In the genomic region with DNA sequence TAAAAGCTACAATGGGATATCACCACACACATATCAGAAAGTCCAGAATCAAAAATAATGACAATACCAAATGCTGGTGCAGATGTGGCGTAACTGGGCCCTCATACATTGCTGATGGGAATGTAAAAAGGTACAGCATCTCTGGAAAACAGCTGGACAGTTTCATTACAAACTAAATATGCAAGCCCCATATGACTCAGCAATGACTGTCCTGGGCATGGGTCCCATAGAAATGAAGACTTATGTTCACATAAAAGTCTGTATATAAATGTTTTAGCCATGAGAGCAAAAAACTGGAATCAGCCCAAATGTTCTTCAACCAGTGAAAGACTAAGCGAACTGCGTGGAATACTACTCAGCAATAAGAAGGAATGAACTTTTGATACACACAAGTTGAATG, we compare ENCODE assay signal across 15 cellular contexts. TPM values are rescaled to one million over a fixed set of nuclear protein-coding genes. Genes with fewer than 3 reads are reported as not detected.
A peak's percentile ranks its signal among the peaks of the same experiment; 100 is the strongest.
DNase-seq lines count a peak whose midpoint lies in the region; ATAC-seq and TF ChIP-seq lines count a peak whose summit lies in the region.
"Had no signal": no experiment of that assay in that cellular context is flagged by ENCODE, and none has a peak within 500 bp of the region (broad histone marks: within the 10 kb centered on the region; RNA-seq: fewer than 3 reads in every experiment).

No MANE protein-coding gene starts in this region.

- H3K4me3 ChIP-seq in mammary epithelial cell (replicated peaks in 1 of 3; ENCODE audit: insufficient read depth in 1 of 3, low read depth in 2 of 3, low read length in 3 of 3), result no peak overlapping the region
- H3K4me3 ChIP-seq in osteoblast (ENCODE audit: insufficient read depth, low read length), result no peak overlapping the region
- no peak overlapping the region for H3K4me3 ChIP-seq in colonic mucosa
- H3K4me3 ChIP-seq in aorta (ENCODE audit: low read length in 2 of 2), result no peak overlapping the region
- H3K4me3 ChIP-seq: gastroesophageal sphincter, testis had no signal

- CTCF ChIA-PET in mammary epithelial cell (lab: Charles Lee; ENCODE audit: low non-redundant PET), result no interaction called here
- CTCF ChIA-PET in activated CD8-positive, alpha-beta memory T cell treated with anti-CD3 and anti-CD28 coated beads, Interleukin-2, amount 10 ng/mL, durations not matched to agents 7 days and 5 days (lab: Charles Lee), result interaction anchor here (0.7 kb wide), 1 partner anchor 14 kb away, joined by 3 read pairs; no protein-coding TSS in a partner anchor

- dilution Hi-C loops in mammary epithelial cell (cut with HindIII; ENCODE audit: low sequenced_read_pairs), result loop anchor here (5.0 kb wide), 1 partner anchor 35 kb away; no protein-coding TSS in a partner anchor

- H3K27ac Mint-ChIP-seq in activated CD8-positive, alpha-beta memory T cell treated with anti-CD3 and anti-CD28 coated beads, Interleukin-2, amount 10 ng/mL, durations not matched to agents 7 days and 5 days, result no peak overlapping the region

- no peaks in the 10 kb centered on the region for H3K27me3 ChIP-seq in mammary epithelial cell (ENCODE audit: insufficient read depth, low read length)
- H3K27me3 ChIP-seq in osteoblast (ENCODE audit: insufficient read depth, low read length), result no peaks in the 10 kb centered on the region
- no peaks in the 10 kb centered on the region for H3K27me3 ChIP-seq in colonic mucosa
- H3K27me3 ChIP-seq in aorta (ENCODE audit: control insufficient read depth in 1 of 2, insufficient read depth in 2 of 2, low read length in 1 of 2), result no peaks in the 10 kb centered on the region
- H3K27me3 ChIP-seq: gastroesophageal sphincter, testis had no signal

- H3K9me3 Mint-ChIP-seq in activated CD8-positive, alpha-beta memory T cell treated with anti-CD3 and anti-CD28 coated beads, Interleukin-2, amount 10 ng/mL, durations not matched to agents 7 days and 5 days (ENCODE audit: low read depth), result no peaks in the 10 kb centered on the region

- H3K9ac ChIP-seq in mammary epithelial cell (ENCODE audit: insufficient read depth, low read length) (no peak overlapping the region), colonic mucosa (ENCODE audit: low read depth in 2 of 2, low read length in 2 of 2) (no peak overlapping the region)

- ATAC-seq in aorta (ENCODE audit: low FRiP score), result no peak
- ATAC-seq in activated CD8-positive, alpha-beta memory T cell treated with anti-CD3 and anti-CD28 coated beads, Interleukin-2, amount 10 ng/mL, durations not matched to agents 7 days and 5 days, result no peak
- ATAC-seq: gastroesophageal sphincter had no signal

- H3K4me1 ChIP-seq in mammary epithelial cell (ENCODE audit: insufficient read depth, low read length), result peaks cover 21% of the 10 kb centered on the region
- H3K4me1 ChIP-seq in osteoblast (ENCODE audit: insufficient read depth, low read length), result peaks cover 44% of the 10 kb centered on the region
- no peaks in the 10 kb centered on the region for H3K4me1 ChIP-seq in colonic mucosa
- H3K4me1 ChIP-seq in aorta (ENCODE audit: control insufficient read depth in 1 of 2, insufficient read depth in 2 of 2, low read length in 2 of 2), result no peaks in the 10 kb centered on the region
- H3K4me1 ChIP-seq: gastroesophageal sphincter had no signal

- H3K36me3 ChIP-seq in mammary epithelial cell (ENCODE audit: insufficient read depth, low read length) (no peaks in the 10 kb centered on the region), osteoblast (ENCODE audit: insufficient read depth, low read length) (peaks cover 20% of the 10 kb centered on the region), colonic mucosa (no peaks in the 10 kb centered on the region), aorta (ENCODE audit: control insufficient read depth in 1 of 2, insufficient read depth in 2 of 2, low read length in 1 of 2) (no peaks in the 10 kb centered on the region)
- H3K36me3 ChIP-seq: gastroesophageal sphincter had no signal

- 75% methylated on average over 1 of the region's 3 CpGs for WGBS in mammary epithelial cell (ENCODE audit: low coverage, missing lambda C conversion rate)
- WGBS in aorta, 2 donors, result 61 to 70% methylated on average over 3 of the region's 3 CpGs

- intact Hi-C loops in mammary epithelial cell (cut with micrococcal nuclease), result no loop called here
- intact Hi-C loops in colonic mucosa (cut with DNase I), result no loop called here
- intact Hi-C loops in aorta (cut with DNase I), result no loop called here
- intact Hi-C loops in posterior vena cava (cut with DNase I), result no loop called here

- no peaks in the 10 kb centered on the region for H3K9me3 ChIP-seq in mammary epithelial cell (replicated peaks; ENCODE audit: insufficient read depth, low read length)
- no peaks in the 10 kb centered on the region for H3K9me3 ChIP-seq in osteoblast (ENCODE audit: low read depth, low read length)
- no peaks in the 10 kb centered on the region for H3K9me3 ChIP-seq in colonic mucosa
- no peaks in the 10 kb centered on the region for H3K9me3 ChIP-seq in aorta (ENCODE audit: control insufficient read depth, low read length)
- H3K9me3 ChIP-seq: gastroesophageal sphincter, testis had no signal

- no peak overlapping the region for H3K4me3 Mint-ChIP-seq in activated CD8-positive, alpha-beta memory T cell treated with anti-CD3 and anti-CD28 coated beads, Interleukin-2, amount 10 ng/mL, durations not matched to agents 7 days and 5 days

- no peaks in the 10 kb centered on the region for H3K4me1 Mint-ChIP-seq in activated CD8-positive, alpha-beta memory T cell treated with anti-CD3 and anti-CD28 coated beads, Interleukin-2, amount 10 ng/mL, durations not matched to agents 7 days and 5 days

- H4K20me1 ChIP-seq in mammary epithelial cell (ENCODE audit: insufficient read depth, low read length) (no peaks in the 10 kb centered on the region), osteoblast (ENCODE audit: insufficient read depth, low read length) (peaks cover 29% of the 10 kb centered on the region)

- no peaks in the 10 kb centered on the region for H3K36me3 Mint-ChIP-seq in activated CD8-positive, alpha-beta memory T cell treated with anti-CD3 and anti-CD28 coated beads, Interleukin-2, amount 10 ng/mL, durations not matched to agents 7 days and 5 days

- no TSS peak for BruUV-seq in mammary epithelial cell (replicated peaks; lab: Mats Ljungman, UMichigan)

- no peaks in the 10 kb centered on the region for H3K79me2 ChIP-seq in mammary epithelial cell (ENCODE audit: insufficient read depth, low read length)
- peaks cover 82% of the 10 kb centered on the region for H3K79me2 ChIP-seq in osteoblast (ENCODE audit: insufficient read depth, low read length)

- no peak for TF ChIP-seq CTCF in mammary epithelial cell (conservative IDR thresholded peaks at IDR 0.05 in 1 of 2, IDR thresholded peaks at IDR 0.05 in 1 of 2; ENCODE audit: extremely low read depth in 1 of 2, insufficient read depth in 1 of 2, low read depth in 1 of 2, low read length in 2 of 2)
- TF ChIP-seq CTCF in osteoblast (IDR thresholded peaks at IDR 0.05; ENCODE audit: extremely low read depth, low read depth, low read length), result no peak
- TF ChIP-seq CTCF in colonic mucosa (IDR thresholded peaks at IDR 0.05), result no peak

- DNase-seq in Daoy (ENCODE audit: low read depth) (peak; percentile 81), LoVo (ENCODE audit: low spot score) (peak; percentile 19), mammary epithelial cell (peak; percentile 89), osteoblast (ENCODE audit: insufficient read length, low spot score, missing footprints) (peak; percentile 72), colonic mucosa (no peak), aorta (no peak), posterior vena cava (ENCODE audit: low spot score) (no peak)
- DNase-seq in activated CD8-positive, alpha-beta memory T cell treated with anti-CD3 and anti-CD28 coated beads, Interleukin-2, amount 10 ng/mL, durations not matched to agents 7 days and 5 days, result no peak
- DNase-seq: activated CD8-positive, alpha-beta memory T cell treated with anti-CD3 and anti-CD28 coated beads, Interleukin-2, amount 50 U/mL, for 4 hours; Calu3; caudate nucleus; NCI-H146; retina; testis had no signal

- H2AFZ ChIP-seq in mammary epithelial cell (ENCODE audit: low read depth, low read length) (no peak overlapping the region), osteoblast (ENCODE audit: low read length) (no peak overlapping the region)

- H3K27me3 Mint-ChIP-seq in activated CD8-positive, alpha-beta memory T cell treated with anti-CD3 and anti-CD28 coated beads, Interleukin-2, amount 10 ng/mL, durations not matched to agents 7 days and 5 days, result no peaks in the 10 kb centered on the region

- H3K27ac ChIP-seq in mammary epithelial cell (ENCODE audit: insufficient read depth, low read depth, low read length) (no peak overlapping the region), osteoblast (ENCODE audit: low read depth, low read length) (peak overlapping the region; percentile 67), colonic mucosa (no peak overlapping the region), aorta (ENCODE audit: low read depth in 1 of 2, low read length in 2 of 2) (no peak overlapping the region)
- H3K27ac ChIP-seq: gastroesophageal sphincter, testis had no signal

- H3K4me2 ChIP-seq in mammary epithelial cell (ENCODE audit: insufficient read depth, low read depth, low read length), result no peak overlapping the region
- peak overlapping the region; percentile 8 for H3K4me2 ChIP-seq in osteoblast (ENCODE audit: insufficient read depth, low read length)

- in situ Hi-C loops in mammary epithelial cell (cut with MboI; ENCODE audit: low sequenced_read_pairs in 2 of 2), result no loop called here

RNA-seq across cellular contexts. Expression of a gene that starts 56.7 kb away (rescaled TPM):
- 2.9 and 3.5 TPM in 2 replicates for total RNA-seq in Daoy (2014; rRNA removed; shearing (Covaris generic))
- 1 to 10 TPM in 1 of 2 donors, not detected in 1; 9.2 TPM for total RNA-seq in mammary epithelial cell
- not detected for polyA plus RNA-seq in mammary epithelial cell
- 11.6 TPM for polyA minus RNA-seq in mammary epithelial cell
- total RNA-seq in osteoblast, result 255 and 262 TPM in 2 replicates
- total RNA-seq in colonic mucosa, result under 1 TPM; 0.15 to 0.29 TPM
- under 1 TPM; 0.06 to 0.10 TPM for total RNA-seq in aorta
- polyA plus RNA-seq in aorta, result under 1 TPM in 1 of 2 donors, not detected in 1; 0.38 TPM
- total RNA-seq in posterior vena cava, result not detected
- under 1 TPM in 1 of 2 experiments, not detected in 1; 0.33 TPM for total RNA-seq in activated CD8-positive, alpha-beta memory T cell treated with anti-CD3 and anti-CD28 coated beads, Interleukin-2, amount 10 ng/mL, durations not matched to agents 7 days and 5 days
- total RNA-seq: Calu3 had no signal

Comparison
In these comparisons a context has a peak if more than half of its experiments do, and no peak if none do; other contexts are left out.
1. DNase-seq: peak in Daoy (single experiment), LoVo (single experiment), mammary epithelial cell (single experiment) and osteoblast (single experiment); none in colonic mucosa (single experiment), aorta (0 of 2), posterior vena cava (single experiment) and activated CD8-positive, alpha-beta memory T cell treated with anti-CD3 and anti-CD28 coated beads, Interleukin-2, amount 10 ng/mL, durations not matched to agents 7 days and 5 days (single experiment).
2. RNA of a gene that starts 56.7 kb away (total RNA-seq): 255 to 262 TPM in osteoblast; 9.2 TPM in mammary epithelial cell, 2.9 to 3.5 TPM in Daoy, 0.33 TPM in activated CD8-positive, alpha-beta memory T cell treated with anti-CD3 and anti-CD28 coated beads, Interleukin-2, amount 10 ng/mL, durations not matched to agents 7 days and 5 days, 0.15 to 0.29 TPM in colonic mucosa, 0.06 to 0.10 TPM in aorta and not detected in posterior vena cava; every median in the first group is over 10 times any median in the second.